ENCODE assay signal across 18 cellular contexts in the genomic region with DNA sequence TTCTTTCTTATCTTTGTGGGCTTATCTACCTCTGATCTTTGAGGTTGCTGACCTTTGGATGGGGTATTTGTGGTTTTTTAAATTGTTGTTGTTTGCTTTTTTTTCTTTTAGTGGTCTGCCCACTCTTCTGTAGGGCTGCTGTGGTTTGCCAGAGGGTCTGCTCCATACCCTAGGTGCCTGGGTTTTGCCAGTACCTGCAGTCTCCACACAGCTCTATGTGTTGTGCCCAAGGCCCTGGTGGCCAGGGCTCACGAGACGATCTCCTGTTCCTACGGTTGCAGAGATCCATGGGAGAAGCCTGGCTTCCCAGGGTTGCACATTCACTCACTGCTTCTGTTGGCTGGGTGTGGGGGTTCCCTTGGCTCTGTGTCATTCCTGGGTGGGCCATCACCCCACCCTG.
DNase-seq lines count a peak whose midpoint lies in the region; ATAC-seq lines count a peak whose summit lies in the region.
"Had no signal": no experiment of that assay in that cellular context is flagged by ENCODE, and none has a peak within 500 bp of the region (broad histone marks: within the 10 kb centered on the region; RNA-seq: fewer than 3 reads in every experiment).

No MANE protein-coding gene starts in this region.

- H3K9me3 Mint-ChIP-seq in activated T-helper 1 cell treated with anti-CD3 and anti-CD28 coated beads, Interleukin-12 subunit alpha, Interleukin-12 subunit beta, Interleukin-2, Interleukin-4 antibody, amounts not matched to agents 30 ng/mL and 10 ng/mL and 1 ng/mL, durations not matched to agents 14 hours and 24 hours and 36 hours = no peaks in the 10 kb centered on the region
- H3K9me3 Mint-ChIP-seq: CD8-positive, alpha-beta memory T cell had no signal

- no peak overlapping the region for H3K4me3 Mint-ChIP-seq in activated T-helper 1 cell treated with anti-CD3 and anti-CD28 coated beads, Interleukin-12 subunit alpha, Interleukin-12 subunit beta, Interleukin-2, Interleukin-4 antibody, amounts not matched to agents 30 ng/mL and 10 ng/mL and 1 ng/mL, durations not matched to agents 14 hours and 24 hours and 36 hours
- H3K4me3 Mint-ChIP-seq: CD14-positive monocyte; CD4-positive, alpha-beta memory T cell; CD4-positive, CD25-positive, alpha-beta regulatory T cell; CD8-positive, alpha-beta memory T cell had no signal

- H3K27me3 Mint-ChIP-seq in activated T-helper 1 cell treated with anti-CD3 and anti-CD28 coated beads, Interleukin-12 subunit alpha, Interleukin-12 subunit beta, Interleukin-2, Interleukin-4 antibody, amounts not matched to agents 30 ng/mL and 10 ng/mL and 1 ng/mL, durations not matched to agents 14 hours and 24 hours and 36 hours (ENCODE audit: insufficient read depth) = peaks cover 12% of the 10 kb centered on the region

- no peak overlapping the region for H3K27ac Mint-ChIP-seq in activated T-helper 1 cell treated with anti-CD3 and anti-CD28 coated beads, Interleukin-12 subunit alpha, Interleukin-12 subunit beta, Interleukin-2, Interleukin-4 antibody, amounts not matched to agents 30 ng/mL and 10 ng/mL and 1 ng/mL, durations not matched to agents 14 hours and 24 hours and 36 hours
- H3K27ac Mint-ChIP-seq: CD14-positive monocyte; CD4-positive, alpha-beta memory T cell; CD8-positive, alpha-beta memory T cell had no signal

- no peaks in the 10 kb centered on the region for H3K4me1 Mint-ChIP-seq in activated T-helper 1 cell treated with anti-CD3 and anti-CD28 coated beads, Interleukin-12 subunit alpha, Interleukin-12 subunit beta, Interleukin-2, Interleukin-4 antibody, amounts not matched to agents 30 ng/mL and 10 ng/mL and 1 ng/mL, durations not matched to agents 14 hours and 24 hours and 36 hours (ENCODE audit: low read depth)
- H3K4me1 Mint-ChIP-seq: CD14-positive monocyte; CD4-positive, alpha-beta memory T cell; CD4-positive, CD25-positive, alpha-beta regulatory T cell; CD8-positive, alpha-beta memory T cell had no signal

- DNase-seq in ELF-1 (ENCODE audit: low read depth, low spot score) (peak; percentile 7), islet precursor cell (peak; percentile 72), SKM-1 (lab: John Stamatoyannopoulos, UW; ENCODE audit: unreplicated experiment) (no peak)
- DNase-seq in activated T-helper 1 cell treated with anti-CD3 and anti-CD28 coated beads, Interleukin-12 subunit alpha, Interleukin-12 subunit beta, Interleukin-2, Interleukin-4 antibody, amounts not matched to agents 30 ng/mL and 10 ng/mL and 1 ng/mL, durations not matched to agents 14 hours and 24 hours and 36 hours (ENCODE audit: low spot score) = no peak
- DNase-seq: 8988T; ACHN; BE2C; C1 segment of cervical spinal cord; Calu3; CD4-positive, CD25-positive, alpha-beta regulatory T cell; CD8-positive, alpha-beta memory T cell; COR-L47; DMS79 treated with DMSO at 0.1 percent for 48 hours; GDM1 had no signal

- no peaks in the 10 kb centered on the region for H3K36me3 Mint-ChIP-seq in activated T-helper 1 cell treated with anti-CD3 and anti-CD28 coated beads, Interleukin-12 subunit alpha, Interleukin-12 subunit beta, Interleukin-2, Interleukin-4 antibody, amounts not matched to agents 30 ng/mL and 10 ng/mL and 1 ng/mL, durations not matched to agents 14 hours and 24 hours and 36 hours (ENCODE audit: low read depth)
- H3K36me3 Mint-ChIP-seq: CD14-positive monocyte; CD4-positive, alpha-beta memory T cell; CD4-positive, CD25-positive, alpha-beta regulatory T cell; CD8-positive, alpha-beta memory T cell had no signal

- ATAC-seq in HG03521 (IDR thresholded peaks at IDR 0.05; ENCODE audit: unreplicated experiment) = no peak
- ATAC-seq: GM12878 had no signal

- intact Hi-C loops in activated T-helper 1 cell treated with anti-CD3 and anti-CD28 coated beads, Interleukin-12 subunit alpha, Interleukin-12 subunit beta, Interleukin-2, Interleukin-4 antibody, amounts not matched to agents 30 ng/mL and 10 ng/mL and 1 ng/mL, durations not matched to agents 14 hours and 24 hours and 36 hours (cut with micrococcal nuclease) = no loop called here

Comparison
In these comparisons a context has a peak if more than half of its experiments do, and no peak if none do; other contexts are left out.
1. DNase-seq: peak in ELF-1 (single experiment) and islet precursor cell (single experiment); none in activated T-helper 1 cell treated with anti-CD3 and anti-CD28 coated beads, Interleukin-12 subunit alpha, Interleukin-12 subunit beta, Interleukin-2, Interleukin-4 antibody, amounts not matched to agents 30 ng/mL and 10 ng/mL and 1 ng/mL, durations not matched to agents 14 hours and 24 hours and 36 hours (single experiment) and SKM-1 (single experiment).